In genomic region chr6:146357578-146358340, GRCh38 we compare ENCODE assay signal across 8 cellular contexts.
DNase-seq lines count a peak whose midpoint lies in the region; ATAC-seq and TF ChIP-seq lines count a peak whose summit lies in the region.

No MANE protein-coding gene starts in this region.

- DNase-seq in NOMO-1 (lab: John Stamatoyannopoulos, UW; ENCODE audit: unreplicated experiment in 2 of 2) (peak; percentile 20 to 86), epithelial cell of prostate (ENCODE audit: low read depth, low spot score) (peak; percentile 60), NCI-H1105 treated with DMSO at 0.1 percent for 48 hours (lab: John Stamatoyannopoulos, UW) (no peak), NCI-H2029 (lab: John Stamatoyannopoulos, UW) (no peak), globus pallidus (ENCODE audit: low spot score) (no peak), Caco-2 (no peak)

- peak overlapping the region; percentile 69 for H3K27ac ChIP-seq in epithelial cell of prostate

- no TSS peak for BruUV-seq in Caco-2 (replicated peaks; lab: Mats Ljungman, UMichigan)

- H3K4me3 Mint-ChIP-seq in Caco-2 (ENCODE audit: unreplicated experiment): no peak overlapping the region

- POLR2A ChIA-PET in Caco-2 (lab: Charles Lee): no interaction called here

- TF ChIP-seq CTCF in Caco-2 (IDR thresholded peaks at IDR 0.05; ENCODE audit: insufficient read depth in 1 of 2, low read depth in 1 of 2, low read length in 1 of 2, severe bottlenecking in 1 of 2, unreplicated experiment in 1 of 2): no peak

- no peak overlapping the region for H3K27ac Mint-ChIP-seq in Caco-2 (ENCODE audit: unreplicated experiment)

- no peaks in the 10 kb centered on the region for H3K36me3 Mint-ChIP-seq in Caco-2 (ENCODE audit: insufficient read depth, unreplicated experiment)

- H3K27me3 Mint-ChIP-seq in Caco-2 (ENCODE audit: insufficient read depth, unreplicated experiment): peaks cover 8% of the 10 kb centered on the region

- H3K27me3 ChIP-seq in Caco-2 (replicated peaks; ENCODE audit: control insufficient read depth, insufficient read depth, low read length): no peaks in the 10 kb centered on the region

- no peaks in the 10 kb centered on the region for H3K9me3 ChIP-seq in Caco-2

- no peaks in the 10 kb centered on the region for H3K36me3 ChIP-seq in Caco-2 (ENCODE audit: control insufficient read depth, insufficient read depth, low read length)

- CTCF ChIA-PET in Caco-2 (lab: Charles Lee): no interaction called here

- no peaks in the 10 kb centered on the region for H3K9me3 Mint-ChIP-seq in Caco-2 (ENCODE audit: unreplicated experiment)

- ATAC-seq in GM18519 (IDR thresholded peaks at IDR 0.05; ENCODE audit: low FRiP score, unreplicated experiment): peak; percentile 63
- peak; percentile 57 for ATAC-seq in HG02571 (IDR thresholded peaks at IDR 0.05; ENCODE audit: unreplicated experiment)

- no peaks in the 10 kb centered on the region for H3K4me1 Mint-ChIP-seq in Caco-2 (ENCODE audit: low read depth, unreplicated experiment)

- no peaks in the 10 kb centered on the region for H3K4me1 ChIP-seq in Caco-2

- intact Hi-C loops in Caco-2 (cut with micrococcal nuclease; ENCODE audit: unreplicated experiment): no loop called here

- no peak overlapping the region for H3K4me3 ChIP-seq in Caco-2 (ENCODE audit: low read depth, low read length)

Comparison
In these comparisons a context has a peak if more than half of its experiments do, and no peak if none do; other contexts are left out.
1. DNase-seq: peak in NOMO-1 (2 of 2) and epithelial cell of prostate (single experiment); none in NCI-H1105 treated with DMSO at 0.1 percent for 48 hours (single experiment), NCI-H2029 (single experiment), globus pallidus (single experiment) and Caco-2 (0 of 2).